11 cellular contexts compared by ENCODE assay signal in genomic region chr2:168470880-168471475, GRCh38. TPM values are rescaled to one million over a fixed set of nuclear protein-coding genes. Genes with fewer than 3 reads are reported as not detected.
DNase-seq lines count a peak whose midpoint lies in the region; ATAC-seq and TF ChIP-seq lines count a peak whose summit lies in the region.
"Had no signal": no experiment of that assay in that cellular context is flagged by ENCODE, and none has a peak within 500 bp of the region (broad histone marks: within the 10 kb centered on the region; RNA-seq: fewer than 3 reads in every experiment).

No MANE protein-coding gene starts in this region.

- H3K36me3 ChIP-seq in OCI-LY3 (replicated peaks; ENCODE audit: low read depth, low read length), result no peaks in the 10 kb centered on the region
- H3K36me3 ChIP-seq: neutrophil had no signal

- H2AFZ ChIP-seq in OCI-LY3 (ENCODE audit: low read depth, low read length), result no peak overlapping the region

- no peaks in the 10 kb centered on the region for H3K27me3 Mint-ChIP-seq in activated CD8-positive, alpha-beta T cell treated with anti-CD3 and anti-CD28 coated beads for 36 hours
- no peaks in the 10 kb centered on the region for H3K27me3 Mint-ChIP-seq in activated CD8-positive, alpha-beta T cell treated with anti-CD3 and anti-CD28 coated beads, Interleukin-2, amount 10 ng/mL, durations not matched to agents 7 days and 5 days (ENCODE audit: low read depth)
- H3K27me3 Mint-ChIP-seq: activated T-helper 17 cell treated with anti-CD3 and anti-CD28 coated beads, Interleukin-2, amount 50 U/mL, for 72 hours had no signal

- H3K9me3 Mint-ChIP-seq in activated CD8-positive, alpha-beta T cell treated with anti-CD3 and anti-CD28 coated beads for 36 hours, result no peaks in the 10 kb centered on the region
- H3K9me3 Mint-ChIP-seq in activated CD8-positive, alpha-beta T cell treated with anti-CD3 and anti-CD28 coated beads, Interleukin-2, amount 10 ng/mL, durations not matched to agents 7 days and 5 days (ENCODE audit: insufficient read depth), result no peaks in the 10 kb centered on the region
- H3K9me3 Mint-ChIP-seq in stimulated activated effector memory CD8-positive, alpha-beta T cell treated with anti-CD3 and anti-CD28 coated beads, Interleukin-12 subunit alpha, Interleukin-12 subunit beta, amount 100 ng/mL, for 72 hours, result no peaks in the 10 kb centered on the region
- H3K9me3 Mint-ChIP-seq: activated T-helper 17 cell treated with anti-CD3 and anti-CD28 coated beads, Interleukin-2, amount 50 U/mL, for 72 hours had no signal

- peaks cover 59% of the 10 kb centered on the region for H3K4me1 Mint-ChIP-seq in activated CD8-positive, alpha-beta T cell treated with anti-CD3 and anti-CD28 coated beads for 36 hours (ENCODE audit: low read depth)
- peaks cover 42% of the 10 kb centered on the region for H3K4me1 Mint-ChIP-seq in activated CD8-positive, alpha-beta T cell treated with anti-CD3 and anti-CD28 coated beads, Interleukin-2, amount 10 ng/mL, durations not matched to agents 7 days and 5 days (ENCODE audit: low read depth)
- H3K4me1 Mint-ChIP-seq in stimulated activated effector memory CD8-positive, alpha-beta T cell treated with anti-CD3 and anti-CD28 coated beads, Interleukin-12 subunit alpha, Interleukin-12 subunit beta, amount 100 ng/mL, for 72 hours, result peaks cover 28% of the 10 kb centered on the region

- peaks cover 62% of the 10 kb centered on the region for H4K20me1 ChIP-seq in OCI-LY3 (ENCODE audit: insufficient read depth, low read length)

- POLR2A ChIA-PET in activated CD8-positive, alpha-beta T cell treated with anti-CD3 and anti-CD28 coated beads for 36 hours (lab: Charles Lee), result interaction anchor here (0.9 to 1.4 kb wide), 3 partner anchors 10 to 19 kb away, joined by 3 to 5 read pairs (median 4); partner anchors contain the start of gene CERS6
- POLR2A ChIA-PET in activated CD8-positive, alpha-beta T cell treated with anti-CD3 and anti-CD28 coated beads, Interleukin-2, amount 10 ng/mL, durations not matched to agents 7 days and 5 days (lab: Charles Lee), result interaction anchor here (1.1 kb wide), 1 partner anchor 19 kb away, joined by 3 read pairs; no protein-coding TSS in a partner anchor

- no peak overlapping the region for H3K9ac ChIP-seq in OCI-LY3 (ENCODE audit: low read length)

- peaks cover 52% of the 10 kb centered on the region for H3K4me1 ChIP-seq in OCI-LY3 (ENCODE audit: low read length)

- no peak for TF ChIP-seq CTCF in activated CD8-positive, alpha-beta T cell treated with anti-CD3 and anti-CD28 coated beads for 36 hours (IDR thresholded peaks at IDR 0.05)
- no peak for TF ChIP-seq CTCF in OCI-LY3 (IDR thresholded peaks at IDR 0.05; ENCODE audit: low read depth, low read length)

- intact Hi-C loops in activated CD8-positive, alpha-beta T cell treated with anti-CD3 and anti-CD28 coated beads for 36 hours (cut with micrococcal nuclease), result no loop called here

- peaks cover 6% of the 10 kb centered on the region; the same call in 1 of the 2 replicates for H3K27me3 ChIP-seq in OCI-LY3 (ENCODE audit: low read depth, low read length)
- H3K27me3 ChIP-seq: dorsolateral prefrontal cortex, neutrophil had no signal

- ATAC-seq in activated CD8-positive, alpha-beta T cell treated with anti-CD3 and anti-CD28 coated beads for 36 hours, result no peak
- no peak for ATAC-seq in activated CD8-positive, alpha-beta T cell treated with anti-CD3 and anti-CD28 coated beads, Interleukin-2, amount 10 ng/mL, durations not matched to agents 7 days and 5 days
- ATAC-seq in HG02610 (IDR thresholded peaks at IDR 0.05; ENCODE audit: unreplicated experiment), result peak; percentile 35
- peak; percentile 31 for ATAC-seq in stimulated activated effector memory CD8-positive, alpha-beta T cell treated with anti-CD3 and anti-CD28 coated beads, Interleukin-12 subunit alpha, Interleukin-12 subunit beta, amount 100 ng/mL, for 72 hours
- ATAC-seq in HG03378 (IDR thresholded peaks at IDR 0.05; ENCODE audit: unreplicated experiment), result no peak
- ATAC-seq: activated T-helper 17 cell treated with anti-CD3 and anti-CD28 coated beads, Interleukin-2, amount 50 U/mL, for 72 hours had no signal

- H3K9me3 ChIP-seq in OCI-LY3 (ENCODE audit: insufficient read depth, low read length), result no peaks in the 10 kb centered on the region
- H3K9me3 ChIP-seq: neutrophil had no signal

- H3K27ac Mint-ChIP-seq in activated CD8-positive, alpha-beta T cell treated with anti-CD3 and anti-CD28 coated beads for 36 hours, result peak overlapping the region; percentile 26
- no peak overlapping the region for H3K27ac Mint-ChIP-seq in activated CD8-positive, alpha-beta T cell treated with anti-CD3 and anti-CD28 coated beads, Interleukin-2, amount 10 ng/mL, durations not matched to agents 7 days and 5 days
- H3K27ac Mint-ChIP-seq in stimulated activated effector memory CD8-positive, alpha-beta T cell treated with anti-CD3 and anti-CD28 coated beads, Interleukin-12 subunit alpha, Interleukin-12 subunit beta, amount 100 ng/mL, for 72 hours, result no peak overlapping the region
- H3K27ac Mint-ChIP-seq: activated T-helper 17 cell treated with anti-CD3 and anti-CD28 coated beads, Interleukin-2, amount 50 U/mL, for 72 hours had no signal

- H3K79me2 ChIP-seq in OCI-LY3 (ENCODE audit: low read length), result peaks cover 49% of the 10 kb centered on the region

- peaks cover 6% of the 10 kb centered on the region for H3K36me3 Mint-ChIP-seq in activated CD8-positive, alpha-beta T cell treated with anti-CD3 and anti-CD28 coated beads for 36 hours (ENCODE audit: low read depth)
- peaks cover 19% of the 10 kb centered on the region for H3K36me3 Mint-ChIP-seq in activated CD8-positive, alpha-beta T cell treated with anti-CD3 and anti-CD28 coated beads, Interleukin-2, amount 10 ng/mL, durations not matched to agents 7 days and 5 days (ENCODE audit: low read depth)
- no peaks in the 10 kb centered on the region for H3K36me3 Mint-ChIP-seq in stimulated activated effector memory CD8-positive, alpha-beta T cell treated with anti-CD3 and anti-CD28 coated beads, Interleukin-12 subunit alpha, Interleukin-12 subunit beta, amount 100 ng/mL, for 72 hours

- H3K4me2 ChIP-seq in OCI-LY3 (ENCODE audit: low read length), result peak overlapping the region; percentile 57

- no peak overlapping the region for H3K27ac ChIP-seq in OCI-LY3 (ENCODE audit: low read length)
- H3K27ac ChIP-seq: dorsolateral prefrontal cortex, neutrophil had no signal

- H3K4me3 Mint-ChIP-seq in activated CD8-positive, alpha-beta T cell treated with anti-CD3 and anti-CD28 coated beads for 36 hours, result no peak overlapping the region
- H3K4me3 Mint-ChIP-seq in activated CD8-positive, alpha-beta T cell treated with anti-CD3 and anti-CD28 coated beads, Interleukin-2, amount 10 ng/mL, durations not matched to agents 7 days and 5 days, result no peak overlapping the region
- H3K4me3 Mint-ChIP-seq in stimulated activated effector memory CD8-positive, alpha-beta T cell treated with anti-CD3 and anti-CD28 coated beads, Interleukin-12 subunit alpha, Interleukin-12 subunit beta, amount 100 ng/mL, for 72 hours, result no peak overlapping the region
- H3K4me3 Mint-ChIP-seq: activated T-helper 17 cell treated with anti-CD3 and anti-CD28 coated beads, Interleukin-2, amount 50 U/mL, for 72 hours had no signal

- H3K4me3 ChIP-seq in OCI-LY3 (ENCODE audit: low read length), result 0 out of 2 replicates have a peak overlapping the region, but pooled peaks have one; percentile 12
- H3K4me3 ChIP-seq: dorsolateral prefrontal cortex had no signal

- CTCF ChIA-PET in activated CD8-positive, alpha-beta T cell treated with anti-CD3 and anti-CD28 coated beads for 36 hours (lab: Charles Lee), result interaction anchor here (1.6 to 3.1 kb wide), 3 partner anchors 10 to 19 kb away, joined by 4 to 9 read pairs (median 5); no protein-coding TSS in a partner anchor
- CTCF ChIA-PET in activated CD8-positive, alpha-beta T cell treated with anti-CD3 and anti-CD28 coated beads, Interleukin-2, amount 10 ng/mL, durations not matched to agents 7 days and 5 days (lab: Charles Lee), result interaction anchor here (0.9 to 2.4 kb wide), 3 partner anchors 11 to 18 kb away, joined by 3 to 13 read pairs (median 7); no protein-coding TSS in a partner anchor

- no peak for DNase-seq in activated CD8-positive, alpha-beta T cell treated with anti-CD3 and anti-CD28 coated beads for 36 hours
- DNase-seq in activated CD8-positive, alpha-beta T cell treated with anti-CD3 and anti-CD28 coated beads, Interleukin-2, amount 10 ng/mL, durations not matched to agents 7 days and 5 days, result no peak
- no peak for DNase-seq in stimulated activated effector memory CD8-positive, alpha-beta T cell treated with anti-CD3 and anti-CD28 coated beads, Interleukin-12 subunit alpha, Interleukin-12 subunit beta, amount 100 ng/mL, for 72 hours (ENCODE audit: low spot score in 2 of 2)
- DNase-seq in stimulated activated naive CD4-positive, alpha-beta T cell treated with Interleukin-2 at 50 U/mL for 16 hours (lab: John Stamatoyannopoulos, UW), result no peak
- DNase-seq in occipital lobe (lab: John Stamatoyannopoulos, UW), result no peak

RNA-seq across cellular contexts. Expression of gene CERS6, which starts 14.9 kb away (rescaled TPM):
- total RNA-seq in activated CD8-positive, alpha-beta T cell treated with anti-CD3 and anti-CD28 coated beads for 36 hours, result 10 to 100 TPM; 15.4 to 16.1 TPM
- total RNA-seq in activated CD8-positive, alpha-beta T cell treated with anti-CD3 and anti-CD28 coated beads, Interleukin-2, amount 10 ng/mL, durations not matched to agents 7 days and 5 days, result 10 to 100 TPM; 13.1 to 14.5 TPM
- total RNA-seq in occipital lobe, result 146 TPM

Comparison
In these comparisons a context has a peak if more than half of its experiments do, and no peak if none do; other contexts are left out.
1. ATAC-seq: peak in HG02610 (single experiment) and stimulated activated effector memory CD8-positive, alpha-beta T cell treated with anti-CD3 and anti-CD28 coated beads, Interleukin-12 subunit alpha, Interleukin-12 subunit beta, amount 100 ng/mL, for 72 hours (single experiment); none in activated CD8-positive, alpha-beta T cell treated with anti-CD3 and anti-CD28 coated beads for 36 hours (single experiment), activated CD8-positive, alpha-beta T cell treated with anti-CD3 and anti-CD28 coated beads, Interleukin-2, amount 10 ng/mL, durations not matched to agents 7 days and 5 days (single experiment) and HG03378 (single experiment).